13 cellular contexts compared by ENCODE assay signal in the genomic region with DNA sequence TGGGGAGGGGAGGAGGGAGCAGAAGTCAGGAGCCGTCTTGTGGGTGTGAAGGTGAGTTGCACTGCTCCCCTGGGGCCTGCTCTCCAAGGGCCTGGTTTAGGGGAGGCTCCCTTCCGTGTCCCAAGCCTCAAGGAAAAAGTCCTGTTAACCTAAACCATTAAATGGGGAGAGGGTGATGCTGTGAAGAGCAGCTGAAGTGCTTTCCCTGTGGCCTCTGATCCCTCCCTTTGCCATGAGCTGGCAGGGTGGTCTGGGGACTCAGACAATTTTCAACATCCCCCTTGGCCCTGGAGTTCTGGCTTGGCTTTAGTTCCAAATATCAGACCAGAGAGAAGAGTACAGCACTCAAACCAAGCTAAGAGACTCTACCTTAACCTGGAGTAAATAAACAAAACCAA. TPM values are rescaled to one million over a fixed set of nuclear protein-coding genes. Genes with fewer than 3 reads are reported as not detected.
A peak's percentile ranks its signal among the peaks of the same experiment; 100 is the strongest.
DNase-seq lines count a peak whose midpoint lies in the region; ATAC-seq and TF ChIP-seq lines count a peak whose summit lies in the region.
"Had no signal": no experiment of that assay in that cellular context is flagged by ENCODE, and none has a peak within 500 bp of the region (broad histone marks: within the 10 kb centered on the region; RNA-seq: fewer than 3 reads in every experiment).

No MANE protein-coding gene starts in this region.

- H3K9me3 ChIP-seq in CD4-positive, alpha-beta T cell (ENCODE audit: control insufficient read depth, low read length) = no peaks in the 10 kb centered on the region
- H3K9me3 ChIP-seq in HUES6 (ENCODE audit: control insufficient read depth, insufficient read depth, low read depth, low read length) = no peaks in the 10 kb centered on the region

- H3K36me3 Mint-ChIP-seq in CD4-positive, alpha-beta T cell (ENCODE audit: low read depth) = no peaks in the 10 kb centered on the region
- H3K36me3 Mint-ChIP-seq in effector memory CD8-positive, alpha-beta T cell (ENCODE audit: insufficient read depth) = peaks cover 2% of the 10 kb centered on the region
- H3K36me3 Mint-ChIP-seq in neural crest cell (ENCODE audit: low read depth) (no peaks in the 10 kb centered on the region), HFFc6 (ENCODE audit: low read depth) (no peaks in the 10 kb centered on the region)

- H3K27me3 ChIP-seq in CD4-positive, alpha-beta T cell (ENCODE audit: control insufficient read depth, insufficient read depth, low read length) = peaks cover 34% of the 10 kb centered on the region
- H3K27me3 ChIP-seq in HUES6 (ENCODE audit: control insufficient read depth, insufficient read depth, low read length) = peaks cover 64% of the 10 kb centered on the region

- no peaks in the 10 kb centered on the region for H3K9me3 Mint-ChIP-seq in CD4-positive, alpha-beta T cell
- H3K9me3 Mint-ChIP-seq in effector memory CD8-positive, alpha-beta T cell = no peaks in the 10 kb centered on the region
- H3K9me3 Mint-ChIP-seq in neural crest cell (no peaks in the 10 kb centered on the region), HFFc6 (no peaks in the 10 kb centered on the region)

- H3K4me1 Mint-ChIP-seq in CD4-positive, alpha-beta T cell (ENCODE audit: low read depth) = peaks cover 27% of the 10 kb centered on the region
- H3K4me1 Mint-ChIP-seq in effector memory CD8-positive, alpha-beta T cell (ENCODE audit: low read depth in 2 of 2) = peaks cover 8 to 9% of the 10 kb centered on the region in 2 donors
- no peaks in the 10 kb centered on the region for H3K4me1 Mint-ChIP-seq in neural crest cell
- no peaks in the 10 kb centered on the region for H3K4me1 Mint-ChIP-seq in HFFc6 (ENCODE audit: low read depth)

- H3K27me3 Mint-ChIP-seq in CD4-positive, alpha-beta T cell = peaks cover 68% of the 10 kb centered on the region
- peaks cover 53 to 63% of the 10 kb centered on the region in 2 donors for H3K27me3 Mint-ChIP-seq in effector memory CD8-positive, alpha-beta T cell
- H3K27me3 Mint-ChIP-seq in neural crest cell (ENCODE audit: low read depth) (peaks cover 93% of the 10 kb centered on the region), HFFc6 (ENCODE audit: insufficient read depth) (peaks cover 46% of the 10 kb centered on the region)

- no peak overlapping the region for H3K27ac ChIP-seq in CD4-positive, alpha-beta T cell (ENCODE audit: low read depth, low read length)
- H3K27ac ChIP-seq in HUES6 (ENCODE audit: low read depth, low read length) (no peak overlapping the region), coronary artery (no peak overlapping the region)

- POLR2A ChIA-PET in CD4-positive, alpha-beta T cell (lab: Charles Lee) = no interaction called here

- H3K4me3 ChIP-seq in HUES6 (ENCODE audit: low read depth, low read length) = peak overlapping the region; percentile 78
- H3K4me3 ChIP-seq in coronary artery = no peak overlapping the region

- no peak for ATAC-seq in CD4-positive, alpha-beta T cell (ENCODE audit: poor library complexity)
- ATAC-seq in effector memory CD8-positive, alpha-beta T cell (replicated peaks) = no peak
- ATAC-seq in GM19452 (IDR thresholded peaks at IDR 0.05; ENCODE audit: unreplicated experiment) = no peak

- H3K36me3 ChIP-seq in HUES6 (ENCODE audit: control insufficient read depth, insufficient read depth, low read length) = no peaks in the 10 kb centered on the region

- intact Hi-C loops in CD4-positive, alpha-beta T cell (cut with DNase I, micrococcal nuclease) = loop anchor here in 1 of 2 experiments (10.0 kb wide), 1 partner anchor 206 kb away; no protein-coding TSS in a partner anchor

- H3K4me1 ChIP-seq in HUES6 (ENCODE audit: control insufficient read depth, insufficient read depth, low read length) = peaks cover 10% of the 10 kb centered on the region

- CTCF ChIA-PET in CD4-positive, alpha-beta T cell (lab: Charles Lee) = no interaction called here

- no peak overlapping the region for H3K27ac Mint-ChIP-seq in CD4-positive, alpha-beta T cell
- no peak overlapping the region for H3K27ac Mint-ChIP-seq in effector memory CD8-positive, alpha-beta T cell
- H3K27ac Mint-ChIP-seq in neural crest cell (ENCODE audit: unreplicated experiment) (no peak overlapping the region), HFFc6 (no peak overlapping the region)

- peak overlapping the region; percentile 72 for H3K4me3 Mint-ChIP-seq in CD4-positive, alpha-beta T cell
- peak overlapping the region; percentile 76 to 83 for H3K4me3 Mint-ChIP-seq in effector memory CD8-positive, alpha-beta T cell
- H3K4me3 Mint-ChIP-seq in neural crest cell (peak overlapping the region; percentile 72), HFFc6 (no peak overlapping the region)

- no peak overlapping the region for H3K9ac ChIP-seq in HUES6 (ENCODE audit: low read length)

- no peak for TF ChIP-seq CTCF in CD4-positive, alpha-beta T cell (IDR thresholded peaks at IDR 0.05)
- TF ChIP-seq CTCF in neural crest cell (conservative IDR thresholded peaks at IDR 0.05) (no peak), HFFc6 (IDR thresholded peaks at IDR 0.05) (no peak), coronary artery (IDR thresholded peaks at IDR 0.05) (no peak)

- no peak for DNase-seq in CD4-positive, alpha-beta T cell
- no peak for DNase-seq in effector memory CD8-positive, alpha-beta T cell
- no peak for DNase-seq in neural crest cell (ENCODE audit: low read depth, low spot score)
- DNase-seq in HFFc6 = no peak
- DNase-seq in coronary artery (ENCODE audit: low spot score) = no peak
- no peak for DNase-seq in LoVo (ENCODE audit: low spot score)
- DNase-seq: GF-D8, kidney, NCI-H446, PC-3, SW 1271 had no signal

RNA-seq across cellular contexts. Expression of a gene that starts 0.7 kb away (rescaled TPM):
- 1 to 10 TPM; 4.5 TPM for total RNA-seq in CD4-positive, alpha-beta T cell
- total RNA-seq in neural crest cell = 0.39 and 0.54 TPM in 2 replicates
- total RNA-seq in HFFc6 (2021; fragmentation: NEBNext Ultra II Directional; extraction: Animal tissue kit (Norgen Biotek cat#: 25700)) = not detected
- total RNA-seq: PC-3 had no signal
